In the genomic region with DNA sequence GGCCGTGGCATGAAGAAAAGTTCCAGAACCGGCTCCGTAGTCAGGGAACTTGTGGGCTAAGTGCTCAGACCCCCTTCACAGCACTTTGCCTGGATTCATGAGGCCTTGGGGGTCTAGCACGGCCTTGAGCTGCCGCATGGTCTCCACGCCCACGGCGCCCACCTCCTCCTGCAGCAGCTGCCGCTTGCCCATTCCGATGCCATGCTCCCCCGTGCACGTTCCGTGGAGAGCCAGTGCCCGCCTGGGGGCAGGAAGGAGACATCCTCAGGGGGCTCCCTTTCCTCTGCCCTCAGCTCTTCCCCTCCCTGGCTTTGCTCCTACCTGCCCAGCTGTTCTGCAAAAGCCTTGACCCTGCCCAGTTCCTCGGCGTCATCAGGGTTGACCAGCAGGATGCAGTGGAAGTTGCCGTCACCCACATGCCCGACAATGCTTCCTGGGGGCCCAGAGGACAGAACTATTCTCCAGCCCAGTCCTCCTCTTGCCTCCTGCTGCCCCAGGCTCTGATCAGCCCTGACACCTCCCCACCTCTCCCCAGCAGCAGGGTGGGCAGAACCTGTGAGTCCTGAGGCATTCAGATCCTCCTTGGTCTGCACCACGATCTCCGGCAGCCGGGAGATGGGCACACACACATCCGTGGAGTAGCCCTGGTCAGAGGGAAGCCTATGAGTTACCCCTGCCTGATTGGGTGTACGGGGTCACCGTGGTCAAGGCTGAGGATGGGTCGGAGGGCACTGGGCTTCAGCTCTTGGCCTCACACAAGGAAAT, we compare ENCODE assay signal across 1 cellular context.
TF ChIP-seq lines count a peak whose summit lies in the region.

No MANE protein-coding gene starts in this region.

TF ChIP-seq in IMR-90, 13 proteins besides CTCF, POLR2A, EP300 and RAD21:
- TF ChIP-seq NFE2L2 (IDR thresholded peaks at IDR 0.05; ENCODE audit: low read depth, low read length) (no peak), MAFK (IDR thresholded peaks at IDR 0.05; ENCODE audit: low read depth, low read length) (no peak), CEBPB (IDR thresholded peaks at IDR 0.05; ENCODE audit: low read depth, low read length) (no peak), MXI1 (IDR thresholded peaks at IDR 0.05; ENCODE audit: borderline replicate concordance, low read depth, low read length) (no peak), RCOR1 (IDR thresholded peaks at IDR 0.05; ENCODE audit: insufficient replicate concordance, low read length) (no peak), BHLHE40 (IDR thresholded peaks at IDR 0.05; ENCODE audit: low read depth, low read length) (no peak), FOS (IDR thresholded peaks at IDR 0.05; ENCODE audit: low read depth, low read length) (no peak), RFX5 (IDR thresholded peaks at IDR 0.05; ENCODE audit: low read depth, low read length) (no peak)
- TF ChIP-seq, protein P1, sequence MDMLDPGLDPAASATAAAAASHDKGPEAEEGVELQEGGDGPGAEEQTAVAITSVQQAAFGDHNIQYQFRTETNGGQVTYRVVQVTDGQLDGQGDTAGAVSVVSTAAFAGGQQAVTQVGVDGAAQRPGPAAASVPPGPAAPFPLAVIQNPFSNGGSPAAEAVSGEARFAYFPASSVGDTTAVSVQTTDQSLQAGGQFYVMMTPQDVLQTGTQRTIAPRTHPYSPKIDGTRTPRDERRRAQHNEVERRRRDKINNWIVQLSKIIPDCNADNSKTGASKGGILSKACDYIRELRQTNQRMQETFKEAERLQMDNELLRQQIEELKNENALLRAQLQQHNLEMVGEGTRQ (IDR thresholded peaks at IDR 0.05; ENCODE audit: low read depth, low read length): no peak
